ENCODE assay signal across 1 cellular context in genomic region chr7:22717760-22718159, GRCh38.
TF ChIP-seq lines count a peak whose summit lies in the region.

No MANE protein-coding gene starts in this region.

TF ChIP-seq in A549, 52 proteins besides CTCF, POLR2A, EP300 and RAD21 (continued from another document):
- TF ChIP-seq REST (IDR thresholded peaks at IDR 0.05), result no peak
- no peak for TF ChIP-seq NPAS2 (CRISPR knock-in tag; IDR thresholded peaks at IDR 0.05; ENCODE audit: borderline replicate concordance)
- no peak for TF ChIP-seq PHF8 (IDR thresholded peaks at IDR 0.05; ENCODE audit: borderline replicate concordance, low read depth)
- no peak for TF ChIP-seq CBX8 (IDR thresholded peaks at IDR 0.05)
- TF ChIP-seq HMGXB4 (CRISPR knock-in tag; IDR thresholded peaks at IDR 0.05; ENCODE audit: borderline replicate concordance), result no peak
- no peak for TF ChIP-seq NR3C1 (IDR thresholded peaks at IDR 0.05)
TF ChIP-seq in A549: peak in this region for 0.
